Comparison of ENCODE assay signal across 18 cellular contexts in the genomic region with DNA sequence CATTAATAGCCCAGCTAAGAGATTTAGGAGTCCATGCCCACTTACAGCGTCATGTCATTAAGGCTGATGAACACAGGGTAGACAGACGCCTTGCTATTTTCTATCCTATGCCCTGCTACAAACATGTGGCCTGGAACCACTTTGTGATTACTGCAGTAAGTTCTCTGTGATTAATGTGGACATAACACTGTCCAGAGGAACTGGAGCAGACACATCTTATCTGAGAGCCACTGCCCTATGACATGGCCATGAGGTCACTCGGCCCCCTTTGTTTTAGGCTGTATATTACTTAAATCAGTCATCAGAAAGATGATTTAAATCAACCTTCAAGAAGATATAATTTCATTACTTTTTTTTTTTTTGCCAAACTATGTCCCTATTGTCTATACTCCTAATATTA.
"Had no signal": no experiment of that assay in that cellular context is flagged by ENCODE, and none has a peak within 500 bp of the region (broad histone marks: within the 10 kb centered on the region; RNA-seq: fewer than 3 reads in every experiment).

No MANE protein-coding gene starts in this region.

- H3K36me3 Mint-ChIP-seq: activated CD4-positive, alpha-beta memory T cell treated with anti-CD3 and anti-CD28 coated beads for 36 hours; activated CD8-positive, alpha-beta memory T cell treated with anti-CD3 and anti-CD28 coated beads, Interleukin-2, amount 10 ng/mL, durations not matched to agents 7 days and 5 days; activated naive CD4-positive, alpha-beta T cell treated with anti-CD3 and anti-CD28 coated beads, Interleukin-2, amount 10 ng/mL, durations not matched to agents 7 days and 5 days; naive B cell had no signal

- H3K4me3 Mint-ChIP-seq: activated CD4-positive, alpha-beta memory T cell treated with anti-CD3 and anti-CD28 coated beads for 36 hours; activated CD4-positive, alpha-beta T cell treated with anti-CD3 and anti-CD28 coated beads for 36 hours; activated CD8-positive, alpha-beta memory T cell treated with anti-CD3 and anti-CD28 coated beads, Interleukin-2, amount 10 ng/mL, durations not matched to agents 7 days and 5 days; activated naive CD4-positive, alpha-beta T cell treated with anti-CD3 and anti-CD28 coated beads, Interleukin-2, amount 10 ng/mL, durations not matched to agents 7 days and 5 days; naive B cell had no signal

- DNase-seq: activated CD4-positive, alpha-beta memory T cell treated with anti-CD3 and anti-CD28 coated beads for 36 hours; activated CD4-positive, alpha-beta T cell treated with anti-CD3 and anti-CD28 coated beads for 36 hours; activated CD8-positive, alpha-beta memory T cell treated with anti-CD3 and anti-CD28 coated beads, Interleukin-2, amount 10 ng/mL, durations not matched to agents 7 days and 5 days; activated naive CD4-positive, alpha-beta T cell treated with anti-CD3 and anti-CD28 coated beads, Interleukin-2, amount 10 ng/mL, durations not matched to agents 7 days and 5 days; activated T-cell treated with anti-CD3 and anti-CD28 coated beads, Interleukin-2, amount 50 U/mL, for 1 hour; erythroblast; kidney; lower lobe of right lung; naive B cell; posterior cingulate gyrus; small intestine; stimulated activated CD4-positive, alpha-beta T cell treated with anti-CD3 and anti-CD28 coated beads, Interleukin-4, amount 100 ng/mL, for 4 hours; stimulated activated CD8-positive, alpha-beta memory T cell treated with anti-CD3 and anti-CD28 coated beads, Interleukin-4, amount 100 ng/mL, for 48 hours; stimulated activated naive CD8-positive, alpha-beta T cell treated with anti-CD3 and anti-CD28 coated beads, Interleukin-15, Interleukin-2, amounts not matched to agents 100 U/mL and 50 U/mL, for 24 hours; T-helper 9 cell; transverse colon had no signal

- H3K9me3 Mint-ChIP-seq: activated CD4-positive, alpha-beta memory T cell treated with anti-CD3 and anti-CD28 coated beads for 36 hours; activated naive CD4-positive, alpha-beta T cell treated with anti-CD3 and anti-CD28 coated beads, Interleukin-2, amount 10 ng/mL, durations not matched to agents 7 days and 5 days; activated T-helper 2 cell treated with anti-CD3 and anti-CD28 coated beads, Interferon-gamma antibody, Interleukin-2, Interleukin-4, amounts not matched to agents 10 μg/mL and 5 μg/mL and 100 μg/mL, durations not matched to agents 14 hours and 24 hours and 36 hours had no signal

- H3K27ac Mint-ChIP-seq: activated CD4-positive, alpha-beta memory T cell treated with anti-CD3 and anti-CD28 coated beads for 36 hours; activated CD4-positive, alpha-beta T cell treated with anti-CD3 and anti-CD28 coated beads for 36 hours; activated CD8-positive, alpha-beta memory T cell treated with anti-CD3 and anti-CD28 coated beads, Interleukin-2, amount 10 ng/mL, durations not matched to agents 7 days and 5 days; activated naive CD4-positive, alpha-beta T cell treated with anti-CD3 and anti-CD28 coated beads, Interleukin-2, amount 10 ng/mL, durations not matched to agents 7 days and 5 days; activated T-helper 2 cell treated with anti-CD3 and anti-CD28 coated beads, Interferon-gamma antibody, Interleukin-2, Interleukin-4, amounts not matched to agents 10 μg/mL and 5 μg/mL and 100 μg/mL, durations not matched to agents 14 hours and 24 hours and 36 hours had no signal

- H3K27me3 Mint-ChIP-seq: activated CD4-positive, alpha-beta memory T cell treated with anti-CD3 and anti-CD28 coated beads for 36 hours; activated CD4-positive, alpha-beta T cell treated with anti-CD3 and anti-CD28 coated beads for 36 hours had no signal

- ATAC-seq: activated CD4-positive, alpha-beta T cell treated with anti-CD3 and anti-CD28 coated beads for 36 hours; activated CD8-positive, alpha-beta memory T cell treated with anti-CD3 and anti-CD28 coated beads, Interleukin-2, amount 10 ng/mL, durations not matched to agents 7 days and 5 days; gastroesophageal sphincter; lower lobe of right lung; stimulated activated naive CD8-positive, alpha-beta T cell treated with anti-CD3 and anti-CD28 coated beads, Interleukin-15, Interleukin-2, amounts not matched to agents 100 U/mL and 50 U/mL, for 24 hours had no signal
